ENCODE assay signal across 10 cellular contexts in the genomic region with DNA sequence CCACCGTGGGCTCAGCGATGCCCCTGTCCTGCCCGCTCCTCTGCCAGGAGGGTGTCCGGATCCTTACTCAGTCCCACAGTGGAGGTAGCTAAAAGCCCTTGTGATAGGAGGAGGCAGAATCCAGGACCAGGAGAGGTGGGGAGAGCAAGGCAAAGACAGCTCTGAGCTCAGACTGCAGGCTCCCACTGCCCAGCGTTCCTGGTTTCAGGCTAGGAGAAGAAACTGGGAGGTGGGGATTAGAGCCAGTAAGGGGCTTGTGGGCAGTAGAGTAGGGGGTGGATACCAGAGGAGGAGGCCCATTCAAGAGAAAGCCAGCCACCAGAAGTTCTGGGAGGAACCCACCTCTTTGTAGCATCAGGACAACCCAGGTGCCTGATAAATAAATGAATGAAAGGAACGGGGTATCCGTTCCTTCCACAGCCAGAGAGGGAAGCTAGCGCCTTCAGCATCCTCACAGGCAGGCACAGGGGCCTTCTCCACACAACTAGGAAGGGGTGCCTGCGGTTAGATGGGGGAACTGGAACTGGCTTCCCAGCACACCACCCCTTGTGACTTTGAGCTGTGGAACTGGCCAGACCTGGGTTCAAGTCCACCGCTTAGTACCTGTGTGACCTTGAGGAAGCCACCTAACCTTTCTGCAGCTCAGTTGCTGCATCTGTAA. TPM values are rescaled to one million over a fixed set of nuclear protein-coding genes. Genes with fewer than 3 reads are reported as not detected.
DNase-seq lines count a peak whose midpoint lies in the region; ATAC-seq, FAIRE-seq and TF ChIP-seq lines count a peak whose summit lies in the region.
"Had no signal": no experiment of that assay in that cellular context is flagged by ENCODE, and none has a peak within 500 bp of the region (broad histone marks: within the 10 kb centered on the region; RNA-seq: fewer than 3 reads in every experiment).

No MANE protein-coding gene starts in this region.

- 61 to 81% methylated on average over 10 of the region's 10 CpGs for WGBS in pancreas, 2 donors

- peaks cover 80 to 91% (median 89%) of the 10 kb centered on the region in 3 donors for H3K4me1 Mint-ChIP-seq in CD8-positive, alpha-beta memory T cell
- H3K4me1 Mint-ChIP-seq in activated naive CD8-positive, alpha-beta T cell treated with anti-CD3 and anti-CD28 coated beads for 36 hours: peaks cover 61% of the 10 kb centered on the region

- peaks cover 0 to 13% of the 10 kb centered on the region in 2 donors for H3K27me3 Mint-ChIP-seq in CD8-positive, alpha-beta memory T cell
- no peaks in the 10 kb centered on the region for H3K27me3 Mint-ChIP-seq in activated naive CD8-positive, alpha-beta T cell treated with anti-CD3 and anti-CD28 coated beads for 36 hours

- no peaks in the 10 kb centered on the region for H4K20me1 ChIP-seq in KMS-11 (ENCODE audit: insufficient read depth)

- no peaks in the 10 kb centered on the region for H3K9me3 ChIP-seq in CD8-positive, alpha-beta memory T cell (ENCODE audit: low read length)
- no peaks in the 10 kb centered on the region for H3K9me3 ChIP-seq in pancreas
- no peaks in the 10 kb centered on the region for H3K9me3 ChIP-seq in kidney (ENCODE audit: control insufficient read depth in 1 of 2, low read length in 2 of 2)
- H3K9me3 ChIP-seq: sigmoid colon had no signal

- no peaks in the 10 kb centered on the region for H3K36me3 ChIP-seq in CD8-positive, alpha-beta memory T cell (ENCODE audit: insufficient read depth, low read length)
- H3K36me3 ChIP-seq in KMS-11 (ENCODE audit: insufficient read depth): no peaks in the 10 kb centered on the region
- no peaks in the 10 kb centered on the region for H3K36me3 ChIP-seq in pancreas
- no peaks in the 10 kb centered on the region for H3K36me3 ChIP-seq in kidney (ENCODE audit: control insufficient read depth in 1 of 2, insufficient read depth in 2 of 2, low read length in 2 of 2)
- H3K36me3 ChIP-seq: sigmoid colon had no signal

- TF ChIP-seq CTCF in KMS-11 (conservative IDR thresholded peaks at IDR 0.05; ENCODE audit: low read depth, low read length) (no peak), pancreas (IDR thresholded peaks at IDR 0.05) (no peak), kidney (IDR thresholded peaks at IDR 0.05; ENCODE audit: borderline replicate concordance, extremely low read depth, insufficient read depth) (no peak)

- peak overlapping the region; percentile 98 for H3K4me3 ChIP-seq in CD8-positive, alpha-beta memory T cell (ENCODE audit: low read length)
- H3K4me3 ChIP-seq in KMS-11 (IDR thresholded peaks at IDR 0.05; ENCODE audit: insufficient read depth, low read depth, low read length) (no peak overlapping the region), skin epidermis (peak overlapping the region in 4 of 7 experiments; percentile 27 to 42 (median 33)), pancreas (no peak overlapping the region), kidney (ENCODE audit: low read length in 2 of 2) (no peak overlapping the region)
- H3K4me3 ChIP-seq: sigmoid colon had no signal

- peaks cover 31% of the 10 kb centered on the region for H3K79me2 ChIP-seq in KMS-11 (ENCODE audit: insufficient read depth, low read depth)

- H3K36me3 Mint-ChIP-seq in CD8-positive, alpha-beta memory T cell: peaks cover 0 to 45% (median 8%) of the 10 kb centered on the region in 3 donors
- peaks cover 71% of the 10 kb centered on the region for H3K36me3 Mint-ChIP-seq in activated naive CD8-positive, alpha-beta T cell treated with anti-CD3 and anti-CD28 coated beads for 36 hours

- peak overlapping the region; percentile 92 for H3K4me2 ChIP-seq in KMS-11

- peak overlapping the region; percentile 88; the same call in 1 of the 2 replicates for H3K9ac ChIP-seq in KMS-11
- H3K9ac ChIP-seq in kidney (ENCODE audit: low read length in 2 of 2): no peak overlapping the region

- H3K27me3 ChIP-seq in CD8-positive, alpha-beta memory T cell (ENCODE audit: insufficient read depth, low read length, poor library complexity, severe bottlenecking): no peaks in the 10 kb centered on the region
- H3K27me3 ChIP-seq in KMS-11 (ENCODE audit: insufficient read depth, low read depth) (no peaks in the 10 kb centered on the region), pancreas (no peaks in the 10 kb centered on the region)

- peak overlapping the region; percentile 94 to 100 (median 99) for H3K4me3 Mint-ChIP-seq in CD8-positive, alpha-beta memory T cell
- H3K4me3 Mint-ChIP-seq in activated naive CD8-positive, alpha-beta T cell treated with anti-CD3 and anti-CD28 coated beads for 36 hours: peak overlapping the region; percentile 98

- H3K9me3 Mint-ChIP-seq in CD8-positive, alpha-beta memory T cell: no peaks in the 10 kb centered on the region
- H3K9me3 Mint-ChIP-seq in activated naive CD8-positive, alpha-beta T cell treated with anti-CD3 and anti-CD28 coated beads for 36 hours: peaks cover 5% of the 10 kb centered on the region

- FAIRE-seq in pancreas (lab: Jason Lieb, UNC) (no peak), kidney (lab: Jason Lieb, UNC) (no peak)

- DNase-seq in CD8-positive, alpha-beta memory T cell: peak in 2 of 5 donors; percentile 17
- DNase-seq in activated naive CD8-positive, alpha-beta T cell treated with anti-CD3 and anti-CD28 coated beads for 36 hours: peak; percentile 38
- DNase-seq in NCI-H2196 (lab: John Stamatoyannopoulos, UW; ENCODE audit: unreplicated experiment) (no peak), pancreas (no peak), kidney (no peak), AML-193 (lab: John Stamatoyannopoulos, UW) (no peak)
- DNase-seq: sigmoid colon had no signal

- CTCF ChIA-PET in CD8-positive, alpha-beta memory T cell (lab: Charles Lee): interaction anchor here (0.7 to 5.1 kb wide), 14 partner anchors 13 to 224 kb away, joined by 3 to 23 read pairs (median 3); no protein-coding TSS in a partner anchor

- no peak for ATAC-seq in pancreas

- peak overlapping the region; percentile 92 to 100 (median 100) for H3K27ac Mint-ChIP-seq in CD8-positive, alpha-beta memory T cell
- H3K27ac Mint-ChIP-seq in activated naive CD8-positive, alpha-beta T cell treated with anti-CD3 and anti-CD28 coated beads for 36 hours: peak overlapping the region; percentile 98

- H3K27ac ChIP-seq in CD8-positive, alpha-beta memory T cell (ENCODE audit: low read depth, low read length): peak overlapping the region; percentile 92
- H3K27ac ChIP-seq in KMS-11: peak overlapping the region; percentile 82; the same call in 1 of the 2 replicates
- peak overlapping the region in 11 of 21 experiments; percentile 24 to 94 (median 67) for H3K27ac ChIP-seq in skin epidermis
- H3K27ac ChIP-seq in pancreas: no peak overlapping the region
- H3K27ac ChIP-seq in kidney (ENCODE audit: low read depth in 2 of 2, low read length in 2 of 2): no peak overlapping the region
- H3K27ac ChIP-seq: C4-2B, sigmoid colon had no signal

- peaks cover 69% of the 10 kb centered on the region for H3K4me1 ChIP-seq in CD8-positive, alpha-beta memory T cell (ENCODE audit: insufficient read depth, low read length)
- peaks cover 65% of the 10 kb centered on the region for H3K4me1 ChIP-seq in KMS-11 (ENCODE audit: low read depth, poor library complexity, severe bottlenecking)
- no peaks in the 10 kb centered on the region for H3K4me1 ChIP-seq in pancreas
- peaks cover 0 to 11% of the 10 kb centered on the region in 2 donors for H3K4me1 ChIP-seq in kidney (ENCODE audit: control insufficient read depth in 1 of 2, insufficient read depth in 1 of 2, low read depth in 1 of 2, low read length in 2 of 2)

- intact Hi-C loops in pancreas (cut with DNase I): no loop called here
- intact Hi-C loops in kidney (cut with DNase I): no loop called here

- POLR2A ChIA-PET in CD8-positive, alpha-beta memory T cell (lab: Charles Lee): interaction anchor here (1.3 to 4.8 kb wide), 4 partner anchors 22 to 44 kb away, joined by 3 to 33 read pairs (median 8); no protein-coding TSS in a partner anchor

- H2AFZ ChIP-seq in KMS-11 (ENCODE audit: low read depth): no peak overlapping the region

RNA-seq across cellular contexts. Expression of a gene that starts 2.3 kb away (rescaled TPM):
- total RNA-seq in CD8-positive, alpha-beta memory T cell: 10 to 100 TPM; 80.5 to 84.5 TPM
- polyA plus RNA-seq in CD8-positive, alpha-beta memory T cell: 53.7 TPM
- 10 to 100 TPM; 99.3 to 99.5 TPM for total RNA-seq in activated naive CD8-positive, alpha-beta T cell treated with anti-CD3 and anti-CD28 coated beads for 36 hours
- total RNA-seq in pancreas: under 1 TPM in 4 of 6 donors, not detected in 2; 0.17 to 0.79 (median 0.53) TPM
- under 1 TPM; 0.08 to 0.09 TPM for polyA plus RNA-seq in pancreas
- 3.0 TPM for total RNA-seq in kidney
- polyA plus RNA-seq in kidney (ENCODE audit: insufficient read depth, low read depth, low replicate concordance): 0.65 TPM

Comparison
In these comparisons a context has a peak if more than half of its experiments do, and no peak if none do; other contexts are left out.
1. H3K27ac ChIP-seq: peak in CD8-positive, alpha-beta memory T cell (single experiment), KMS-11 (single experiment) and skin epidermis (11 of 21); none in pancreas (0 of 4) and kidney (0 of 2).
2. H3K4me3 ChIP-seq: peak in CD8-positive, alpha-beta memory T cell (single experiment) and skin epidermis (4 of 7); none in KMS-11 (single experiment), pancreas (0 of 4) and kidney (0 of 2).
3. RNA of a gene that starts 2.3 kb away (total RNA-seq): 99.3 to 99.5 TPM in activated naive CD8-positive, alpha-beta T cell treated with anti-CD3 and anti-CD28 coated beads for 36 hours and 80.5 to 84.5 TPM in CD8-positive, alpha-beta memory T cell; 3.0 TPM in kidney (single experiment) and 0.17 to 0.79 TPM in pancreas; every median in the first group is over 10 times any median in the second.